Comparison of ENCODE assay signal across 1 cellular context in genomic region chr1:40389871-40390560, GRCh38.
A peak's percentile ranks its signal among the peaks of the same experiment; 100 is the strongest.
TF ChIP-seq lines count a peak whose summit lies in the region.

No MANE protein-coding gene starts in this region.

TF ChIP-seq in HepG2, 621 proteins besides CTCF, POLR2A, EP300 and RAD21 (continued from another document and continues in another):
- TF ChIP-seq HBP1 (CRISPR knock-in tag; IDR thresholded peaks at IDR 0.05; ENCODE audit: low read depth) (no peak), ATF5 (CRISPR knock-in tag; IDR thresholded peaks at IDR 0.05; ENCODE audit: low read depth) (no peak), SRSF9 (IDR thresholded peaks at IDR 0.05; ENCODE audit: borderline replicate concordance, insufficient read depth, low read depth, low read length, poor library complexity, severe bottlenecking) (no peak), E2F1 (CRISPR knock-in tag; IDR thresholded peaks at IDR 0.05) (no peak), ETS1 (CRISPR knock-in tag; IDR thresholded peaks at IDR 0.05) (no peak), DMAP1 (CRISPR knock-in tag; IDR thresholded peaks at IDR 0.05) (peak; percentile 52; the same call in 1 of the 2 replicates), ZNF770 (CRISPR knock-in tag; IDR thresholded peaks at IDR 0.05) (no peak), BCL3 (CRISPR knock-in tag; IDR thresholded peaks at IDR 0.05) (no peak), FOXP4 (CRISPR knock-in tag; IDR thresholded peaks at IDR 0.05) (peak; percentile 80), HES4 (CRISPR knock-in tag; IDR thresholded peaks at IDR 0.05; ENCODE audit: borderline replicate concordance) (no peak), HDAC6 (IDR thresholded peaks at IDR 0.05; ENCODE audit: low read depth, low read length) (no peak), PCBP1 (IDR thresholded peaks at IDR 0.05; ENCODE audit: borderline replicate concordance, low read depth, low read length) (no peak), SP140L (CRISPR knock-in tag; IDR thresholded peaks at IDR 0.05; ENCODE audit: borderline replicate concordance) (no peak), PHB2 (IDR thresholded peaks at IDR 0.05; ENCODE audit: partially characterized antibody) (no peak), ZBTB49 (CRISPR knock-in tag; IDR thresholded peaks at IDR 0.05; ENCODE audit: borderline replicate concordance) (no peak), ZNF496 (CRISPR knock-in tag; IDR thresholded peaks at IDR 0.05; ENCODE audit: insufficient replicate concordance) (no peak), ZNF703 (CRISPR knock-in tag; IDR thresholded peaks at IDR 0.05; ENCODE audit: borderline replicate concordance) (no peak), ZFP62 (CRISPR knock-in tag; IDR thresholded peaks at IDR 0.05) (no peak), STAT5B (CRISPR knock-in tag; IDR thresholded peaks at IDR 0.05) (no peak), PRMT3 (CRISPR knock-in tag; IDR thresholded peaks at IDR 0.05; ENCODE audit: borderline replicate concordance, low read depth) (no peak), ZNF225 (CRISPR knock-in tag; IDR thresholded peaks at IDR 0.05) (no peak), RFX5 (IDR thresholded peaks at IDR 0.05; ENCODE audit: low read depth, low read length) (no peak), KAT8 (CRISPR knock-in tag; IDR thresholded peaks at IDR 0.05) (peak; percentile 66), FOXP1 (IDR thresholded peaks at IDR 0.05) (no peak), FOXP1 (CRISPR knock-in tag; IDR thresholded peaks at IDR 0.05) (peak; percentile 84; the same call in 1 of the 2 replicates), MAX (IDR thresholded peaks at IDR 0.05) (peak; percentile 70), ZNF451 (CRISPR knock-in tag; IDR thresholded peaks at IDR 0.05) (no peak), HMGA1 (CRISPR knock-in tag; conservative IDR thresholded peaks at IDR 0.05) (no peak), RBM39 (IDR thresholded peaks at IDR 0.05; ENCODE audit: low read depth, low read length, poor library complexity, severe bottlenecking) (no peak), ELF3 (CRISPR knock-in tag; IDR thresholded peaks at IDR 0.05) (peak; percentile 51; the same call in 1 of the 2 replicates), ZBTB4 (CRISPR knock-in tag; IDR thresholded peaks at IDR 0.05; ENCODE audit: borderline replicate concordance) (no peak), FOXA1 (IDR thresholded peaks at IDR 0.05) (no peak), FOXA1 (CRISPR knock-in tag; IDR thresholded peaks at IDR 0.05) (0 out of 2 replicates have a peak, but pooled peaks have one; percentile 14), ZNF784 (CRISPR knock-in tag; IDR thresholded peaks at IDR 0.05; ENCODE audit: borderline replicate concordance) (no peak), ZFP82 (CRISPR knock-in tag; IDR thresholded peaks at IDR 0.05; ENCODE audit: borderline replicate concordance) (no peak), ZNF609 (CRISPR knock-in tag; IDR thresholded peaks at IDR 0.05; ENCODE audit: borderline replicate concordance) (peak; percentile 65; the same call in 1 of the 2 replicates)
